Comparison of ENCODE assay signal across 10 cellular contexts in genomic region chr3:112391648-112392047, GRCh38. TPM values are rescaled to one million over a fixed set of nuclear protein-coding genes. Genes with fewer than 3 reads are reported as not detected.
DNase-seq lines count a peak whose midpoint lies in the region; ATAC-seq and TF ChIP-seq lines count a peak whose summit lies in the region.
"Had no signal": no experiment of that assay in that cellular context is flagged by ENCODE, and none has a peak within 500 bp of the region (broad histone marks: within the 10 kb centered on the region; RNA-seq: fewer than 3 reads in every experiment).

No MANE protein-coding gene starts in this region.

- in situ Hi-C loops in IMR-90 (cut with MboI; ENCODE audit: low sequenced_read_pairs) = no loop called here

- no peaks in the 10 kb centered on the region for H3K27me3 Mint-ChIP-seq in CD14-positive monocyte (ENCODE audit: low read depth in 3 of 3)

- H3K4me1 ChIP-seq in IMR-90 (ENCODE audit: control insufficient read depth, insufficient read depth, low read length) (peaks cover 15% of the 10 kb centered on the region), ectodermal cell (ENCODE audit: control insufficient read depth, insufficient read depth, low read length) (peaks cover 11% of the 10 kb centered on the region), neuron (ENCODE audit: insufficient read depth, low read length) (peaks cover 17% of the 10 kb centered on the region)

- H3K56ac ChIP-seq in IMR-90 (ENCODE audit: extremely low read depth, insufficient read depth, low read length) = peak overlapping the region; percentile 96

- H2AK9ac ChIP-seq in IMR-90 (replicated peaks; ENCODE audit: low read depth, low read length, poor library complexity) = peak overlapping the region; percentile 86

- H4K91ac ChIP-seq in IMR-90 (ENCODE audit: insufficient read depth, low read depth, low read length) = peak overlapping the region; percentile 100

- peak overlapping the region in 5 of 7 donors; percentile 1 to 69 (median 7) for H3K27ac Mint-ChIP-seq in CD14-positive monocyte

- peak overlapping the region; percentile 87 to 98 for H4K8ac ChIP-seq in IMR-90 (ENCODE audit: low read depth in 2 of 2, low read length in 2 of 2)

- peaks cover 0 to 7% (median 0%) of the 10 kb centered on the region in 7 donors for H3K9me3 Mint-ChIP-seq in CD14-positive monocyte

- H3K4me1 Mint-ChIP-seq in CD14-positive monocyte = peaks cover 48% of the 10 kb centered on the region

- H2AK5ac ChIP-seq in IMR-90 (ENCODE audit: low read depth, low read length) = peak overlapping the region; percentile 100

- DNase-seq in CD14-positive monocyte (ENCODE audit: low spot score) = no peak
- DNase-seq in IMR-90 = no peak
- no peak for DNase-seq in HUDEP-2 (lab: John Stamatoyannopoulos, UW; ENCODE audit: unreplicated experiment in 76 of 76)
- DNase-seq: DMS79 had no signal

- no peak overlapping the region for H3K4me3 Mint-ChIP-seq in CD14-positive monocyte

- H2AFZ ChIP-seq in IMR-90 (replicated peaks; ENCODE audit: low read length, poor library complexity) (peak overlapping the region; percentile 89), neuron (ENCODE audit: low read depth, low read length) (peak overlapping the region; percentile 84)

- no CpG with 5 or more reads among the region's 3 CpGs for WGBS in IMR-90 (ENCODE audit: extremely low coverage in 2 of 2, insufficient read length in 1 of 2), 2 experiments
- WGBS in ectodermal cell, 2 experiments = 79 to 93% methylated on average over 3 of the region's 3 CpGs

- POLR2A ChIA-PET in IMR-90 (lab: Charles Lee; ENCODE audit: unreplicated experiment) = no interaction called here

- no peak for TF ChIP-seq RAD21 in IMR-90 (IDR thresholded peaks at IDR 0.05; ENCODE audit: low read length)

- H3K4me3 ChIP-seq in IMR-90 (ENCODE audit: insufficient read depth, low read depth, low read length) (no peak overlapping the region), ectodermal cell (ENCODE audit: insufficient read depth, low read depth, low read length) (no peak overlapping the region), neuron (ENCODE audit: low read length) (no peak overlapping the region)
- H3K4me3 ChIP-seq: SK-N-MC had no signal

- peak overlapping the region; percentile 43 for H3K4me2 ChIP-seq in IMR-90 (ENCODE audit: low read depth, low read length)

- no peaks in the 10 kb centered on the region for H3K79me1 ChIP-seq in IMR-90 (ENCODE audit: low read depth in 1 of 2, low read length in 2 of 2)

- peak overlapping the region; percentile 96 for H2BK15ac ChIP-seq in IMR-90 (ENCODE audit: low read depth, low read length)

- CTCF ChIA-PET in IMR-90 (lab: Yijun Ruan, JAX) = interaction anchor here (0.6 to 1.2 kb wide), 2 partner anchors 13 to 24 kb away, joined by 3 read pairs; no protein-coding TSS in a partner anchor

- dilution Hi-C loops in IMR-90 (cut with HindIII; ENCODE audit: low sequenced_read_pairs, unreplicated experiment) = no loop called here

- H3K36me3 Mint-ChIP-seq in CD14-positive monocyte = no peaks in the 10 kb centered on the region

- peak overlapping the region; percentile 100 for H2BK20ac ChIP-seq in IMR-90 (ENCODE audit: low read depth, low read length)

- intact Hi-C loops in CD14-positive monocyte (cut with micrococcal nuclease) (no loop called here), IMR-90 (cut with micrococcal nuclease) (loop anchor here (2.0 kb wide), 1 partner anchor 59 kb away; the partner anchor contains the start of gene CD200)

- H4K20me1 ChIP-seq in IMR-90 (ENCODE audit: insufficient read depth, low read length) = no peaks in the 10 kb centered on the region

- H2BK5ac ChIP-seq in IMR-90 (ENCODE audit: low read depth, low read length, poor library complexity, severe bottlenecking) = peak overlapping the region; percentile 100

- peak overlapping the region; percentile 100 for H3K27ac ChIP-seq in IMR-90 (ENCODE audit: insufficient read depth, low read length)
- peak overlapping the region; percentile 65 for H3K27ac ChIP-seq in ectodermal cell (ENCODE audit: insufficient read depth, low read depth, low read length, poor library complexity, severe bottlenecking)
- H3K27ac ChIP-seq: SK-N-MC had no signal

- no peaks in the 10 kb centered on the region for H3K27me3 ChIP-seq in IMR-90 (ENCODE audit: control insufficient read depth, insufficient read depth, low read length)
- no peaks in the 10 kb centered on the region for H3K27me3 ChIP-seq in ectodermal cell (ENCODE audit: control insufficient read depth, insufficient read depth, low read length, poor library complexity, severe bottlenecking)
- no peaks in the 10 kb centered on the region for H3K27me3 ChIP-seq in neuron (ENCODE audit: insufficient read depth, low read length)

- H3K18ac ChIP-seq in IMR-90 (ENCODE audit: low read depth, low read length) = peak overlapping the region; percentile 100

- TF ChIP-seq POLR2A in IMR-90 (IDR thresholded peaks at IDR 0.05; ENCODE audit: low read depth, low read length) = no peak; the same call in none of the 2 replicates

- peak overlapping the region; percentile 100 for H3K4ac ChIP-seq in IMR-90 (ENCODE audit: low read depth, low read length)

- peak overlapping the region; percentile 82 for H3K9ac ChIP-seq in IMR-90 (ENCODE audit: low read depth, low read length)

- H4K5ac ChIP-seq in IMR-90 (ENCODE audit: low read depth, low read length) = peak overlapping the region; percentile 97

- peak overlapping the region; percentile 99 for H2BK120ac ChIP-seq in IMR-90 (ENCODE audit: low read depth, low read length)

- TF ChIP-seq CTCF in CD14-positive monocyte (IDR thresholded peaks at IDR 0.05) (no peak), IMR-90 (conservative IDR thresholded peaks at IDR 0.05; ENCODE audit: low read depth, low read length) (no peak)

- ATAC-seq in IMR-90 (ENCODE audit: low read depth) (no peak), GM19035 (IDR thresholded peaks at IDR 0.05; ENCODE audit: unreplicated experiment) (no peak), HG03095 (IDR thresholded peaks at IDR 0.05; ENCODE audit: unreplicated experiment) (no peak), GM18498 (IDR thresholded peaks at IDR 0.05; ENCODE audit: unreplicated experiment) (no peak)

- BruUV-seq in IMR-90 (replicated peaks; lab: Mats Ljungman, UMichigan) = TSS peak; percentile 90

- H3K9me3 ChIP-seq in IMR-90 (ENCODE audit: control insufficient read depth, insufficient read depth, low read length) (peaks cover 2% of the 10 kb centered on the region; the same call in 1 of the 2 replicates), ectodermal cell (ENCODE audit: control insufficient read depth, low read length) (peaks cover 6% of the 10 kb centered on the region), neuron (ENCODE audit: low read length) (no peaks in the 10 kb centered on the region)

- H3K23ac ChIP-seq in IMR-90 (ENCODE audit: low read depth, low read length) = peak overlapping the region; percentile 99

- H3K36me3 ChIP-seq in IMR-90 (ENCODE audit: control insufficient read depth, insufficient read depth, low read length) (no peaks in the 10 kb centered on the region), ectodermal cell (ENCODE audit: control insufficient read depth, insufficient read depth, low read length) (no peaks in the 10 kb centered on the region), neuron (ENCODE audit: insufficient read depth, low read length) (no peaks in the 10 kb centered on the region)

- peaks cover 3% of the 10 kb centered on the region for H3K9me1 ChIP-seq in IMR-90 (ENCODE audit: insufficient read depth, low read length)

- H3K14ac ChIP-seq in IMR-90 (replicated peaks; ENCODE audit: low read depth, low read length) = peak overlapping the region; percentile 99

TF ChIP-seq in IMR-90, 13 proteins besides CTCF, POLR2A, EP300 and RAD21:
- TF ChIP-seq MAZ (IDR thresholded peaks at IDR 0.05; ENCODE audit: borderline replicate concordance, low read depth, low read length) (no peak), MXI1 (IDR thresholded peaks at IDR 0.05; ENCODE audit: borderline replicate concordance, low read depth, low read length) (no peak), FOS (IDR thresholded peaks at IDR 0.05; ENCODE audit: low read depth, low read length) (0 out of 2 replicates have a peak, but pooled peaks have one; percentile 0)

RNA-seq across cellular contexts. Expression of gene CD200, which starts 58.7 kb away (rescaled TPM):
- polyA plus RNA-seq in CD14-positive monocyte (under 1 TPM in 1 of 2 donors, not detected in 1; 0.13 TPM), IMR-90 (2012; rRNA removed) (1.6 and 1.7 TPM in 2 replicates)
- total RNA-seq in IMR-90 (2012; rRNA removed) = 0.83 and 1.1 TPM in 2 replicates
- 0.57 and 0.62 TPM in 2 replicates for polyA plus RNA-seq in IMR-90 (2012; cell fraction: cytosol; rRNA removed)
- polyA plus RNA-seq in IMR-90 (2012; cell fraction: nucleus; rRNA removed; ENCODE audit: low replicate concordance) = 0.34 and 3.0 TPM in 2 replicates
- polyA plus RNA-seq in ectodermal cell (2013, experiment 1 of 4) = 52.9 TPM
- polyA plus RNA-seq in ectodermal cell (2013, experiment 2 of 4) = 45.1 TPM
- 46.0 TPM for polyA plus RNA-seq in ectodermal cell (2013, experiment 3 of 4)
- polyA plus RNA-seq in ectodermal cell (2013, experiment 4 of 4) = 53.3 TPM
